In the genomic region with DNA sequence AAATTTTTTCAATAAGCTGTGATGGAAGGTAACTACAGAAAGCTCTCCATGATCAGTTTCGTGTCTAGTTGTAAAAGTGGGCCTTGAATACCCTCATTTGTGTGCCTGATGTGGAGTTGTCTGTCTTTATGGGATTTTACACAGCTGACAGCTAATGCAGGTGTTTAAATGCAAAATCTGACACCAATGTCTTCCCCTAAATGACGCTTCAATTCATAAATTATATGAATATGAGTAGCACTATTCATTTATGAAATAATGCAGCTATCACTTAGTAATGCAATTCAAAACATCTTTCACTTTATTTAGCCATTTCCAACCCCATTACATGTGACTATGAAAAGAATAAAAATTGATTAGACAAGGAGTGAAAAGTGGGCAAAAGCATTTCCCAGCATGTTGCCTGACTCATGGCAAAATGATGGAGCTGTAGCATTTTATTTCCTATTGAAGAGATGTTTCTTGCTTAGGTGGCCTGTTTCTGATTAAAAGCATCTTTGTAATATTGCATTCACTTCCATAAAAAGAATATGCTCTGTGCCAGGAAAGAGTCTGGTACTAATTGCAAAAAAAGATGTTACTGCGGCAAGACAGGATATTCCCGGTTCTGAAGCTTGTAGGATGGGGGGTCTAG, we compare ENCODE assay signal across 1 cellular context.
TF ChIP-seq lines count a peak whose summit lies in the region.

No MANE protein-coding gene starts in this region.

TF ChIP-seq in SK-N-SH, 30 proteins besides CTCF, POLR2A, EP300 and RAD21 (continued from another document):
- TF ChIP-seq, protein P1, sequence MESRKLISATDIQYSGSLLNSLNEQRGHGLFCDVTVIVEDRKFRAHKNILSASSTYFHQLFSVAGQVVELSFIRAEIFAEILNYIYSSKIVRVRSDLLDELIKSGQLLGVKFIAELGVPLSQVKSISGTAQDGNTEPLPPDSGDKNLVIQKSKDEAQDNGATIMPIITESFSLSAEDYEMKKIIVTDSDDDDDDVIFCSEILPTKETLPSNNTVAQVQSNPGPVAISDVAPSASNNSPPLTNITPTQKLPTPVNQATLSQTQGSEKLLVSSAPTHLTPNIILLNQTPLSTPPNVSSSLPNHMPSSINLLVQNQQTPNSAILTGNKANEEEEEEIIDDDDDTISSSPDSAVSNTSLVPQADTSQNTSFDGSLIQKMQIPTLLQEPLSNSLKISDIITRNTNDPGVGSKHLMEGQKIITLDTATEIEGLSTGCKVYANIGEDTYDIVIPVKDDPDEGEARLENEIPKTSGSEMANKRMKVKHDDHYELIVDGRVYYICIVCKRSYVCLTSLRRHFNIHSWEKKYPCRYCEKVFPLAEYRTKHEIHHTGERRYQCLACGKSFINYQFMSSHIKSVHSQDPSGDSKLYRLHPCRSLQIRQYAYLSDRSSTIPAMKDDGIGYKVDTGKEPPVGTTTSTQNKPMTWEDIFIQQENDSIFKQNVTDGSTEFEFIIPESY (IDR thresholded peaks at IDR 0.05; ENCODE audit: borderline replicate concordance, low read depth): no peak
- TF ChIP-seq REST (IDR thresholded peaks at IDR 0.05; ENCODE audit: low read depth, low read length) (no peak), SMC3 (IDR thresholded peaks at IDR 0.05; ENCODE audit: low read depth, low read length) (no peak), GATA2 (CRISPR knock-in tag; IDR thresholded peaks at IDR 0.05) (no peak), RCOR1 (IDR thresholded peaks at IDR 0.05; ENCODE audit: low read length) (no peak), RFX5 (IDR thresholded peaks at IDR 0.05; ENCODE audit: low read length) (no peak), TCF12 (IDR thresholded peaks at IDR 0.05) (peak; percentile 96), MXI1 (IDR thresholded peaks at IDR 0.05; ENCODE audit: low read depth, low read length) (no peak), NFIC (IDR thresholded peaks at IDR 0.05; ENCODE audit: borderline replicate concordance) (peak; percentile 66; the same call in 1 of the 2 replicates), JUND (IDR thresholded peaks at IDR 0.05) (peak; percentile 84), FOXJ3 (CRISPR knock-in tag; IDR thresholded peaks at IDR 0.05) (no peak), SIN3A (IDR thresholded peaks at IDR 0.05; ENCODE audit: borderline replicate concordance, low read depth, low read length) (no peak), ELF1 (IDR thresholded peaks at IDR 0.05) (no peak), FOXM1 (IDR thresholded peaks at IDR 0.05; ENCODE audit: low read depth) (no peak), MEF2A (IDR thresholded peaks at IDR 0.05; ENCODE audit: borderline replicate concordance, low read depth) (peak; percentile 70; the same call in 1 of the 2 replicates), FOSL2 (IDR thresholded peaks at IDR 0.05; ENCODE audit: borderline replicate concordance, low read depth) (peak; percentile 64; the same call in 1 of the 2 replicates), GABPA (IDR thresholded peaks at IDR 0.05; ENCODE audit: low read depth) (no peak), YY1 (IDR thresholded peaks at IDR 0.05; ENCODE audit: low read depth) (no peak), CHD2 (IDR thresholded peaks at IDR 0.05; ENCODE audit: low read length, partially characterized antibody) (no peak), EZH2phosphoT487 (IDR thresholded peaks at IDR 0.05; ENCODE audit: borderline replicate concordance, low read depth) (no peak), MAX (IDR thresholded peaks at IDR 0.05; ENCODE audit: low read depth) (no peak), RXRA (IDR thresholded peaks at IDR 0.05; ENCODE audit: borderline replicate concordance, low read depth) (no peak)
- TF ChIP-seq, protein P2, sequence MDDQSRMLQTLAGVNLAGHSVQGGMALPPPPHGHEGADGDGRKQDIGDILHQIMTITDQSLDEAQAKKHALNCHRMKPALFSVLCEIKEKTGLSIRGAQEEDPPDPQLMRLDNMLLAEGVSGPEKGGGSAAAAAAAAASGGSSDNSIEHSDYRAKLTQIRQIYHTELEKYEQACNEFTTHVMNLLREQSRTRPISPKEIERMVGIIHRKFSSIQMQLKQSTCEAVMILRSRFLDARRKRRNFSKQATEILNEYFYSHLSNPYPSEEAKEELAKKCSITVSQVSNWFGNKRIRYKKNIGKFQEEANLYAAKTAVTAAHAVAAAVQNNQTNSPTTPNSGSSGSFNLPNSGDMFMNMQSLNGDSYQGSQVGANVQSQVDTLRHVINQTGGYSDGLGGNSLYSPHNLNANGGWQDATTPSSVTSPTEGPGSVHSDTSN (IDR thresholded peaks at IDR 0.05): peak; percentile 88
- TF ChIP-seq, protein P3, sequence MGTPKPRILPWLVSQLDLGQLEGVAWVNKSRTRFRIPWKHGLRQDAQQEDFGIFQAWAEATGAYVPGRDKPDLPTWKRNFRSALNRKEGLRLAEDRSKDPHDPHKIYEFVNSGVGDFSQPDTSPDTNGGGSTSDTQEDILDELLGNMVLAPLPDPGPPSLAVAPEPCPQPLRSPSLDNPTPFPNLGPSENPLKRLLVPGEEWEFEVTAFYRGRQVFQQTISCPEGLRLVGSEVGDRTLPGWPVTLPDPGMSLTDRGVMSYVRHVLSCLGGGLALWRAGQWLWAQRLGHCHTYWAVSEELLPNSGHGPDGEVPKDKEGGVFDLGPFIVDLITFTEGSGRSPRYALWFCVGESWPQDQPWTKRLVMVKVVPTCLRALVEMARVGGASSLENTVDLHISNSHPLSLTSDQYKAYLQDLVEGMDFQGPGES (IDR thresholded peaks at IDR 0.05; ENCODE audit: low read depth, low read length): no peak
- TF ChIP-seq, protein P4, sequence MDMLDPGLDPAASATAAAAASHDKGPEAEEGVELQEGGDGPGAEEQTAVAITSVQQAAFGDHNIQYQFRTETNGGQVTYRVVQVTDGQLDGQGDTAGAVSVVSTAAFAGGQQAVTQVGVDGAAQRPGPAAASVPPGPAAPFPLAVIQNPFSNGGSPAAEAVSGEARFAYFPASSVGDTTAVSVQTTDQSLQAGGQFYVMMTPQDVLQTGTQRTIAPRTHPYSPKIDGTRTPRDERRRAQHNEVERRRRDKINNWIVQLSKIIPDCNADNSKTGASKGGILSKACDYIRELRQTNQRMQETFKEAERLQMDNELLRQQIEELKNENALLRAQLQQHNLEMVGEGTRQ (IDR thresholded peaks at IDR 0.05; ENCODE audit: borderline replicate concordance, low read depth, low read length): no peak
- TF ChIP-seq, protein P5, sequence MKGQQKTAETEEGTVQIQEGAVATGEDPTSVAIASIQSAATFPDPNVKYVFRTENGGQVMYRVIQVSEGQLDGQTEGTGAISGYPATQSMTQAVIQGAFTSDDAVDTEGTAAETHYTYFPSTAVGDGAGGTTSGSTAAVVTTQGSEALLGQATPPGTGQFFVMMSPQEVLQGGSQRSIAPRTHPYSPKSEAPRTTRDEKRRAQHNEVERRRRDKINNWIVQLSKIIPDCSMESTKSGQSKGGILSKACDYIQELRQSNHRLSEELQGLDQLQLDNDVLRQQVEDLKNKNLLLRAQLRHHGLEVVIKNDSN (IDR thresholded peaks at IDR 0.05; ENCODE audit: borderline replicate concordance, low read depth): no peak
